ENCODE assay signal across 1 cellular context in genomic region chr18:58194028-58194427, GRCh38.
TF ChIP-seq lines count a peak whose summit lies in the region.

No MANE protein-coding gene starts in this region.

TF ChIP-seq in WTC11, 78 proteins besides CTCF, POLR2A, EP300 and RAD21 (continued from another document):
- TF ChIP-seq, protein P1, sequence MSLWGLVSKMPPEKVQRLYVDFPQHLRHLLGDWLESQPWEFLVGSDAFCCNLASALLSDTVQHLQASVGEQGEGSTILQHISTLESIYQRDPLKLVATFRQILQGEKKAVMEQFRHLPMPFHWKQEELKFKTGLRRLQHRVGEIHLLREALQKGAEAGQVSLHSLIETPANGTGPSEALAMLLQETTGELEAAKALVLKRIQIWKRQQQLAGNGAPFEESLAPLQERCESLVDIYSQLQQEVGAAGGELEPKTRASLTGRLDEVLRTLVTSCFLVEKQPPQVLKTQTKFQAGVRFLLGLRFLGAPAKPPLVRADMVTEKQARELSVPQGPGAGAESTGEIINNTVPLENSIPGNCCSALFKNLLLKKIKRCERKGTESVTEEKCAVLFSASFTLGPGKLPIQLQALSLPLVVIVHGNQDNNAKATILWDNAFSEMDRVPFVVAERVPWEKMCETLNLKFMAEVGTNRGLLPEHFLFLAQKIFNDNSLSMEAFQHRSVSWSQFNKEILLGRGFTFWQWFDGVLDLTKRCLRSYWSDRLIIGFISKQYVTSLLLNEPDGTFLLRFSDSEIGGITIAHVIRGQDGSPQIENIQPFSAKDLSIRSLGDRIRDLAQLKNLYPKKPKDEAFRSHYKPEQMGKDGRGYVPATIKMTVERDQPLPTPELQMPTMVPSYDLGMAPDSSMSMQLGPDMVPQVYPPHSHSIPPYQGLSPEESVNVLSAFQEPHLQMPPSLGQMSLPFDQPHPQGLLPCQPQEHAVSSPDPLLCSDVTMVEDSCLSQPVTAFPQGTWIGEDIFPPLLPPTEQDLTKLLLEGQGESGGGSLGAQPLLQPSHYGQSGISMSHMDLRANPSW (CRISPR knock-in tag; conservative IDR thresholded peaks at IDR 0.05; ENCODE audit: low read depth), result no peak
- TF ChIP-seq IRF2 (CRISPR knock-in tag; IDR thresholded peaks at IDR 0.05; ENCODE audit: borderline replicate concordance, low read depth), result no peak
- TF ChIP-seq ZNF317 (CRISPR knock-in tag; IDR thresholded peaks at IDR 0.05; ENCODE audit: borderline replicate concordance, low read depth), result no peak
- TF ChIP-seq TEAD4 (CRISPR knock-in tag; IDR thresholded peaks at IDR 0.05), result no peak
TF ChIP-seq in WTC11: peak in this region for 0.
